19 cellular contexts compared by ENCODE assay signal in the genomic region with DNA sequence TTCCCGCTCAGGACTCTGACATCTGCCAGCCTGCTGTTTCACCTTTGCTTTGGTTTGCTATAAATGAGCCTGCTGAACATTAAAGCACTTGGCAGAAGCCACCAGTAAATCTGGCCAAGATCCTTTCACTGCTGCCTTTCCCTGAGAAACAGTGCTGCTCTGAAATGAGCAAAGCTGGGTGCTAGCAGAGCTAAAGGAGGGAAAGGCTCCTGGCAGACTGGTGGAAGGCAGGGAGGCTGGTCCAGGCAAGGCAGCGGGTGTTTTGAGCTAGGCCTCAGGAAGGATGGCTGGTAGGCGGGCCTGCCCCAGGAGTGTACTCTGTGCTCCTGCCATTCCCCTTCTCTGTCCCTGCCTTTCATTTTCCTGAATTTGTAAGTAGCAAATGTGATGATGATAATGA. TPM values are rescaled to one million over a fixed set of nuclear protein-coding genes. Genes with fewer than 3 reads are reported as not detected.
DNase-seq lines count a peak whose midpoint lies in the region; ATAC-seq and TF ChIP-seq lines count a peak whose summit lies in the region.
"Had no signal": no experiment of that assay in that cellular context is flagged by ENCODE, and none has a peak within 500 bp of the region (broad histone marks: within the 10 kb centered on the region; RNA-seq: fewer than 3 reads in every experiment).

No MANE protein-coding gene starts in this region.

- H3K36me3 ChIP-seq in muscle layer of duodenum (ENCODE audit: control insufficient read depth in 1 of 2, insufficient read depth in 2 of 2, low read length in 2 of 2): peaks cover 20 to 27% of the 10 kb centered on the region in 2 donors
- H3K36me3 ChIP-seq in naive thymus-derived CD4-positive, alpha-beta T cell (ENCODE audit: control insufficient read depth in 2 of 3, insufficient read depth in 3 of 3, low read length in 3 of 3): peaks cover 0 to 53% (median 5%) of the 10 kb centered on the region in 3 experiments

- no peaks in the 10 kb centered on the region for H3K9me3 ChIP-seq in muscle layer of duodenum (ENCODE audit: control insufficient read depth in 1 of 2, low read length in 2 of 2)
- H3K9me3 ChIP-seq in naive thymus-derived CD4-positive, alpha-beta T cell (ENCODE audit: control insufficient read depth in 2 of 3, low read length in 3 of 3): no peaks in the 10 kb centered on the region
- H3K9me3 ChIP-seq: body of pancreas, gastrocnemius medialis, mucosa of descending colon, prostate gland had no signal

- ATAC-seq in naive thymus-derived CD4-positive, alpha-beta T cell: no peak
- no peak for ATAC-seq in T-cell (replicated peaks in 1 of 4)
- no peak for ATAC-seq in GM21515 (IDR thresholded peaks at IDR 0.05; ENCODE audit: unreplicated experiment)
- ATAC-seq: activated CD8-positive, alpha-beta T cell treated with anti-CD3 and anti-CD28 coated beads, Interleukin-2, amount 10 ng/mL, durations not matched to agents 7 days and 5 days; body of pancreas; gastrocnemius medialis; mucosa of descending colon had no signal

- peaks cover 0 to 3% (median 0%) of the 10 kb centered on the region in 7 donors for H3K4me1 Mint-ChIP-seq in naive thymus-derived CD4-positive, alpha-beta T cell
- H3K4me1 Mint-ChIP-seq in T-cell: no peaks in the 10 kb centered on the region

- no peaks in the 10 kb centered on the region for H3K9me3 Mint-ChIP-seq in naive thymus-derived CD4-positive, alpha-beta T cell
- no peaks in the 10 kb centered on the region for H3K9me3 Mint-ChIP-seq in T-cell
- H3K9me3 Mint-ChIP-seq: activated T-helper 2 cell treated with anti-CD3 and anti-CD28 coated beads, Interferon-gamma antibody, Interleukin-2, Interleukin-4, amounts not matched to agents 10 μg/mL and 5 μg/mL and 100 μg/mL, durations not matched to agents 14 hours and 24 hours and 36 hours; CD4-positive, alpha-beta T cell had no signal

- H3K4me1 ChIP-seq in muscle layer of duodenum (ENCODE audit: control insufficient read depth in 1 of 2, insufficient read depth in 2 of 2, low read length in 2 of 2): peaks cover 0 to 32% of the 10 kb centered on the region in 2 donors
- H3K4me1 ChIP-seq in naive thymus-derived CD4-positive, alpha-beta T cell (ENCODE audit: control insufficient read depth in 2 of 2, insufficient read depth in 2 of 2, low read length in 2 of 2): no peaks in the 10 kb centered on the region
- H3K4me1 ChIP-seq: body of pancreas, prostate gland had no signal

- H3K4me3 Mint-ChIP-seq in naive thymus-derived CD4-positive, alpha-beta T cell: no peak overlapping the region
- H3K4me3 Mint-ChIP-seq in T-cell: no peak overlapping the region
- H3K4me3 Mint-ChIP-seq: activated CD8-positive, alpha-beta T cell treated with anti-CD3 and anti-CD28 coated beads, Interleukin-2, amount 10 ng/mL, durations not matched to agents 7 days and 5 days; CD4-positive, alpha-beta T cell had no signal

- H3K27me3 Mint-ChIP-seq in naive thymus-derived CD4-positive, alpha-beta T cell: no peaks in the 10 kb centered on the region
- no peaks in the 10 kb centered on the region for H3K27me3 Mint-ChIP-seq in T-cell
- H3K27me3 Mint-ChIP-seq: CD4-positive, alpha-beta T cell had no signal

- H3K4me3 ChIP-seq in AG10803 (ENCODE audit: low read length) (no peak overlapping the region), muscle layer of duodenum (ENCODE audit: low read depth in 1 of 2, low read length in 2 of 2) (peak overlapping the region in 1 of 2 donors; percentile 21)
- no peak overlapping the region for H3K4me3 ChIP-seq in naive thymus-derived CD4-positive, alpha-beta T cell (ENCODE audit: low read length)
- H3K4me3 ChIP-seq: body of pancreas, gastrocnemius medialis, mucosa of descending colon, prostate gland had no signal

- intact Hi-C loops in naive thymus-derived CD4-positive, alpha-beta T cell (cut with micrococcal nuclease): no loop called here

- CTCF ChIA-PET in naive thymus-derived CD4-positive, alpha-beta T cell (lab: Charles Lee): no interaction called here
- CTCF ChIA-PET in T-cell (lab: Charles Lee): interaction anchor here in 1 of 2 donors (0.6 kb wide), 1 partner anchor 67 kb away, joined by 6 read pairs; no protein-coding TSS in a partner anchor

- DNase-seq in AG10803 (ENCODE audit: low read depth) (peak; percentile 31), anterior cingulate cortex (lab: John Stamatoyannopoulos, UW) (peak in 45 of 58 donors; percentile 10 to 83 (median 49)), fibroblast of the conjunctiva (ENCODE audit: low read depth) (peak; percentile 32), HPDE6-E6E7 (ENCODE audit: extremely low spot score) (no peak), T-cell (no peak)
- DNase-seq in naive thymus-derived CD4-positive, alpha-beta T cell: no peak
- DNase-seq: activated CD8-positive, alpha-beta T cell treated with anti-CD3 and anti-CD28 coated beads, Interleukin-2, amount 10 ng/mL, durations not matched to agents 7 days and 5 days; body of pancreas; CD4-positive, alpha-beta T cell; effector memory CD4-positive, alpha-beta T cell; gastrocnemius medialis; mucosa of descending colon; NCI-H1436 treated with DMSO at 0.1 percent for 48 hours; NCI-H69; SW 1271 had no signal

- H3K27ac Mint-ChIP-seq in naive thymus-derived CD4-positive, alpha-beta T cell: no peak overlapping the region
- H3K27ac Mint-ChIP-seq in T-cell: no peak overlapping the region
- H3K27ac Mint-ChIP-seq: activated CD8-positive, alpha-beta T cell treated with anti-CD3 and anti-CD28 coated beads, Interleukin-2, amount 10 ng/mL, durations not matched to agents 7 days and 5 days; activated T-helper 2 cell treated with anti-CD3 and anti-CD28 coated beads, Interferon-gamma antibody, Interleukin-2, Interleukin-4, amounts not matched to agents 10 μg/mL and 5 μg/mL and 100 μg/mL, durations not matched to agents 14 hours and 24 hours and 36 hours; CD4-positive, alpha-beta T cell had no signal

- no peak for TF ChIP-seq CTCF in AG10803 (conservative IDR thresholded peaks at IDR 0.05; ENCODE audit: low read length)

- H3K27me3 ChIP-seq in muscle layer of duodenum (ENCODE audit: low read depth, low read length): no peaks in the 10 kb centered on the region
- no peaks in the 10 kb centered on the region for H3K27me3 ChIP-seq in naive thymus-derived CD4-positive, alpha-beta T cell (ENCODE audit: control insufficient read depth in 2 of 2, insufficient read depth in 2 of 2, low read length in 2 of 2)
- H3K27me3 ChIP-seq: body of pancreas, gastrocnemius medialis had no signal

- POLR2A ChIA-PET in naive thymus-derived CD4-positive, alpha-beta T cell (lab: Charles Lee): no interaction called here
- POLR2A ChIA-PET in T-cell (lab: Charles Lee): no interaction called here

- H3K36me3 Mint-ChIP-seq in naive thymus-derived CD4-positive, alpha-beta T cell: peaks cover 8 to 36% (median 22%) of the 10 kb centered on the region in 5 donors
- H3K36me3 Mint-ChIP-seq in T-cell: peaks cover 41% of the 10 kb centered on the region

- peak overlapping the region; percentile 27 for H3K27ac ChIP-seq in muscle layer of duodenum (ENCODE audit: low read length)
- no peak overlapping the region for H3K27ac ChIP-seq in naive thymus-derived CD4-positive, alpha-beta T cell (ENCODE audit: low read depth, low read length)
- H3K27ac ChIP-seq: body of pancreas, prostate gland had no signal

RNA-seq across cellular contexts. Expression of gene PTGS1, which starts 52.5 kb away (rescaled TPM):
- 1 to 10 TPM in 2 of 5 experiments, under 1 TPM in 3; 0.41 to 7.0 (median 0.67) TPM for total RNA-seq in naive thymus-derived CD4-positive, alpha-beta T cell
- under 1 TPM in 1 of 2 donors, not detected in 1; 0.44 TPM for polyA plus RNA-seq in naive thymus-derived CD4-positive, alpha-beta T cell
- total RNA-seq in T-cell: 1 to 10 TPM in 1 of 5 donors, under 1 TPM in 4; 0.44 to 2.0 (median 0.86) TPM

RNA-seq across cellular contexts. Expression of gene MRRF, which starts 53.6 kb away (rescaled TPM):
- 10 to 100 TPM; 28.1 to 35.8 (median 33.3) TPM for total RNA-seq in naive thymus-derived CD4-positive, alpha-beta T cell
- 10 to 100 TPM; 18.6 to 24.3 TPM for polyA plus RNA-seq in naive thymus-derived CD4-positive, alpha-beta T cell
- 10 to 100 TPM; 27.7 to 34.1 (median 29.1) TPM for total RNA-seq in T-cell

RNA-seq across cellular contexts. Expression of gene RBM18, which starts 53.6 kb away (rescaled TPM):
- total RNA-seq in naive thymus-derived CD4-positive, alpha-beta T cell: 10 to 100 TPM; 14.2 to 22.9 (median 15.8) TPM
- polyA plus RNA-seq in naive thymus-derived CD4-positive, alpha-beta T cell: 10 to 100 TPM; 18.2 to 26.3 TPM
- total RNA-seq in T-cell: 10 to 100 TPM; 15.8 to 19.9 (median 17.5) TPM

Comparison
In these comparisons a context has a peak if more than half of its experiments do, and no peak if none do; other contexts are left out.
1. DNase-seq: peak in AG10803 (single experiment), anterior cingulate cortex (45 of 58) and fibroblast of the conjunctiva (single experiment); none in naive thymus-derived CD4-positive, alpha-beta T cell (0 of 9), HPDE6-E6E7 (single experiment) and T-cell (0 of 34).